ENCODE assay signal across 12 cellular contexts in genomic region chr14:35196571-35196970, GRCh38.
DNase-seq lines count a peak whose midpoint lies in the region; ATAC-seq, FAIRE-seq and TF ChIP-seq lines count a peak whose summit lies in the region.
"Had no signal": no experiment of that assay in that cellular context is flagged by ENCODE, and none has a peak within 500 bp of the region (broad histone marks: within the 10 kb centered on the region; RNA-seq: fewer than 3 reads in every experiment).

No MANE protein-coding gene starts in this region.

- ATAC-seq in central memory CD8-positive, alpha-beta T cell (replicated peaks; ENCODE audit: extremely low read depth, poor library complexity, severe bottlenecking), result peak; percentile 67
- ATAC-seq in omental fat pad (ENCODE audit: low FRiP score), result peak; percentile 77
- ATAC-seq in HG02870 (IDR thresholded peaks at IDR 0.05; ENCODE audit: unreplicated experiment), result no peak
- ATAC-seq: HepG2 had no signal

- no peaks in the 10 kb centered on the region for H3K27me3 Mint-ChIP-seq in T-helper 2 cell treated with Interferon-gamma antibody and Interleukin-4, amounts not matched to agents 5 μg/mL and 100 μg/mL, for 36 hours (ENCODE audit: low read depth)
- H3K27me3 Mint-ChIP-seq in central memory CD8-positive, alpha-beta T cell, result no peaks in the 10 kb centered on the region
- H3K27me3 Mint-ChIP-seq: activated CD8-positive, alpha-beta memory T cell treated with anti-CD3 and anti-CD28 coated beads, Interleukin-2, amount 10 ng/mL, durations not matched to agents 7 days and 5 days had no signal

- peak; percentile 78 for FAIRE-seq in H54 (lab: Jason Lieb, UNC)
- FAIRE-seq: HepG2 had no signal

- TF ChIP-seq POLR2A in H54 (IDR thresholded peaks at IDR 0.05; ENCODE audit: low read depth, low read length), result no peak

- DNase-seq in T-helper 2 cell treated with Interferon-gamma antibody and Interleukin-4, amounts not matched to agents 5 μg/mL and 100 μg/mL, for 36 hours (ENCODE audit: low spot score), result no peak
- DNase-seq in T-helper 2 cell (no peak), H54 (ENCODE audit: insufficient read length, low spot score) (no peak), omental fat pad (ENCODE audit: low spot score) (no peak), NCI-H1092 treated with DMSO at 0.1 percent for 48 hours (lab: John Stamatoyannopoulos, UW) (no peak), T-helper 1 cell (no peak)
- no peak for DNase-seq in central memory CD8-positive, alpha-beta T cell (ENCODE audit: low spot score in 2 of 2)
- DNase-seq: activated CD8-positive, alpha-beta memory T cell treated with anti-CD3 and anti-CD28 coated beads, Interleukin-2, amount 10 ng/mL, durations not matched to agents 7 days and 5 days; aorta; NCI-H1694 treated with DMSO at 0.1 percent for 48 hours had no signal

- H3K4me3 Mint-ChIP-seq in T-helper 2 cell treated with Interferon-gamma antibody and Interleukin-4, amounts not matched to agents 5 μg/mL and 100 μg/mL, for 36 hours, result no peak overlapping the region
- no peak overlapping the region for H3K4me3 Mint-ChIP-seq in central memory CD8-positive, alpha-beta T cell
- H3K4me3 Mint-ChIP-seq: activated CD8-positive, alpha-beta memory T cell treated with anti-CD3 and anti-CD28 coated beads, Interleukin-2, amount 10 ng/mL, durations not matched to agents 7 days and 5 days had no signal

- no peak for TF ChIP-seq CTCF in omental fat pad (IDR thresholded peaks at IDR 0.05)

- H3K27ac Mint-ChIP-seq in T-helper 2 cell treated with Interferon-gamma antibody and Interleukin-4, amounts not matched to agents 5 μg/mL and 100 μg/mL, for 36 hours, result peak overlapping the region; percentile 31
- H3K27ac Mint-ChIP-seq in central memory CD8-positive, alpha-beta T cell (ENCODE audit: low read depth), result peak overlapping the region; percentile 50
- H3K27ac Mint-ChIP-seq: activated CD8-positive, alpha-beta memory T cell treated with anti-CD3 and anti-CD28 coated beads, Interleukin-2, amount 10 ng/mL, durations not matched to agents 7 days and 5 days had no signal

- H3K4me1 Mint-ChIP-seq in T-helper 2 cell treated with Interferon-gamma antibody and Interleukin-4, amounts not matched to agents 5 μg/mL and 100 μg/mL, for 36 hours (ENCODE audit: low read depth), result peaks cover 22% of the 10 kb centered on the region
- H3K4me1 Mint-ChIP-seq in central memory CD8-positive, alpha-beta T cell, result peaks cover 24% of the 10 kb centered on the region

- H3K36me3 Mint-ChIP-seq in T-helper 2 cell treated with Interferon-gamma antibody and Interleukin-4, amounts not matched to agents 5 μg/mL and 100 μg/mL, for 36 hours (ENCODE audit: low read depth), result peaks cover 19% of the 10 kb centered on the region
- H3K36me3 Mint-ChIP-seq in central memory CD8-positive, alpha-beta T cell (ENCODE audit: insufficient read depth), result peaks cover 5% of the 10 kb centered on the region

- no peaks in the 10 kb centered on the region for H3K9me3 Mint-ChIP-seq in T-helper 2 cell treated with Interferon-gamma antibody and Interleukin-4, amounts not matched to agents 5 μg/mL and 100 μg/mL, for 36 hours
- H3K9me3 Mint-ChIP-seq in central memory CD8-positive, alpha-beta T cell, result no peaks in the 10 kb centered on the region
